Comparison of ENCODE assay signal across 1 cellular context in the genomic region with DNA sequence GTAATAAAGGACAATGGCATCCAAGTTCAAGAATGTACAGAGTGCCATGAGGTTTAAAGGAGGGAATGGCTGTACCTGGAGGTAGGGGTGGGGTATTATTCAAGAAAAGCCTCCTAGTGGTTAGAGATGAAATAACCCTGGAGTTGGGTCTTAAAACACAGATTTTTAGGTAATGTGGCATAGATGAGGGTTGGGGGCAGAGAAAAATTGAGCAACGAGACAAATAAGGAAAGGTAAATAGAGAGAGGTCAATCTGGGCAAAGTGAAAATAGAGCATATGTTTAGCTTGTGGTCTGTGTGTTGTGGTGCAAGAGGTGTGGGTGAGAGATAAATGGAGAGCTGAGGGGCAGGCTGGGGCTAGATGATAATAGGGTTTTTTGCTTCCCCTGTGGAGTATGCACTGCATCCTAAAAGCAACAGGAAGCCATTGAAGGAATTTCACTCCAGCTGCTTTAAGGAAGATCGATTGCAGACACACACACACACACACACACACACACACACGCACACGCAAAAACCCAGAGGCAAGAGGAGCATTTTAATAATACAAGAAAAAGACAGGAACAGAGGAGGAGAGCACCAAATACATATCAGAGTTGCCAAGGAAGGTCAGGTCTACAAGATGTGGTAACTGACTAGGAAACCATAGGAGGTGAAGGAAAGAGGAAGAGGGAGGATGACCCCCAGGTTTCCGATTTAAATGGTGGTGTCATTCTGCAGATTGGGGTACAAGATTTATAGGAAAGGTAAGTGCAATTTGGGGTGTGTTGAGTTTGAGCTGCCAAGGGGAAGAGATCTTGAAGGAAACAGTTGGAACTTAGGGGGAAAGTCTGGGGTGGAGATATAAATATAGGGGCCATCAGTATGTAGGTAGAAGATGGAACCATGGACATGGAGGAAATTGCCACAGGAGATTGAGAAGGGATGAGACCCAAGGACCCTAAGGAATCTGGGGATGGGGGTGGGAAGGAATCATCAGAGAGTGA.
A peak's percentile ranks its signal among the peaks of the same experiment; 100 is the strongest.
TF ChIP-seq lines count a peak whose summit lies in the region.

No MANE protein-coding gene starts in this region.

TF ChIP-seq in HepG2, 621 proteins besides CTCF, POLR2A, EP300 and RAD21 (continued from another document and continues in another):
- TF ChIP-seq ZNF639 (CRISPR knock-in tag; conservative IDR thresholded peaks at IDR 0.05) (0 out of 2 replicates have a peak, but pooled peaks have one; percentile 24), ZNF138 (CRISPR knock-in tag; IDR thresholded peaks at IDR 0.05; ENCODE audit: low read depth) (no peak), ZNF850 (CRISPR knock-in tag; conservative IDR thresholded peaks at IDR 0.05) (no peak), ZSCAN29 (CRISPR knock-in tag; conservative IDR thresholded peaks at IDR 0.05) (peak; percentile 97), GATAD1 (CRISPR knock-in tag; IDR thresholded peaks at IDR 0.05) (peak; percentile 79), KMT2B (CRISPR knock-in tag; IDR thresholded peaks at IDR 0.05) (peak; percentile 73), RELA (CRISPR knock-in tag; IDR thresholded peaks at IDR 0.05) (0 out of 2 replicates have a peak, but pooled peaks have one; percentile 40), ZFP82 (CRISPR knock-in tag; IDR thresholded peaks at IDR 0.05; ENCODE audit: borderline replicate concordance) (0 out of 2 replicates have a peak, but pooled peaks have one; percentile 48), TARDBP (CRISPR knock-in tag; IDR thresholded peaks at IDR 0.05) (peak; percentile 96), NR3C1 (CRISPR knock-in tag; IDR thresholded peaks at IDR 0.05) (no peak), PHF5A (CRISPR knock-in tag; IDR thresholded peaks at IDR 0.05; ENCODE audit: low read depth, unreplicated experiment) (peak; percentile 91), ZNF788 (CRISPR knock-in tag; IDR thresholded peaks at IDR 0.05; ENCODE audit: borderline replicate concordance) (peak; percentile 76; the same call in 1 of the 2 replicates), SKI (IDR thresholded peaks at IDR 0.05; ENCODE audit: partially characterized antibody) (peak; percentile 93), AGO1 (IDR thresholded peaks at IDR 0.05; ENCODE audit: low read depth, low read length, poor library complexity, severe bottlenecking) (no peak), ZNF570 (CRISPR knock-in tag; IDR thresholded peaks at IDR 0.05; ENCODE audit: borderline replicate concordance) (0 out of 2 replicates have a peak, but pooled peaks have one; percentile 63), SMAD9 (CRISPR knock-in tag; IDR thresholded peaks at IDR 0.05) (no peak), RBM22 (optimal IDR thresholded peaks at IDR 0.05; ENCODE audit: low read length) (no peak), AKAP8 (CRISPR knock-in tag; IDR thresholded peaks at IDR 0.05) (peak; percentile 71; the same call in 1 of the 2 replicates), HOXA9 (CRISPR knock-in tag; IDR thresholded peaks at IDR 0.05; ENCODE audit: borderline replicate concordance) (0 out of 2 replicates have a peak, but pooled peaks have one; percentile 30), ZNF441 (CRISPR knock-in tag; IDR thresholded peaks at IDR 0.05; ENCODE audit: borderline replicate concordance) (peak; percentile 60; the same call in 1 of the 2 replicates), SNAPC4 (CRISPR knock-in tag; IDR thresholded peaks at IDR 0.05) (peak; percentile 96), TCF7 (IDR thresholded peaks at IDR 0.05; ENCODE audit: low read depth) (peak; percentile 96), NKX3-1 (CRISPR knock-in tag; IDR thresholded peaks at IDR 0.05) (peak; percentile 84; the same call in 1 of the 2 replicates), ZBTB8A (CRISPR knock-in tag; IDR thresholded peaks at IDR 0.05; ENCODE audit: borderline replicate concordance, low read depth) (peak; percentile 28; the same call in 1 of the 2 replicates), ZNF318 (CRISPR knock-in tag; IDR thresholded peaks at IDR 0.05) (peak; percentile 75; the same call in 1 of the 2 replicates), STAG1 (CRISPR knock-in tag; IDR thresholded peaks at IDR 0.05) (peak; percentile 58)
- TF ChIP-seq, protein P1, sequence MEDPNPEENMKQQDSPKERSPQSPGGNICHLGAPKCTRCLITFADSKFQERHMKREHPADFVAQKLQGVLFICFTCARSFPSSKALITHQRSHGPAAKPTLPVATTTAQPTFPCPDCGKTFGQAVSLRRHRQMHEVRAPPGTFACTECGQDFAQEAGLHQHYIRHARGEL (CRISPR knock-in tag; IDR thresholded peaks at IDR 0.05): no peak
- TF ChIP-seq, protein P2, sequence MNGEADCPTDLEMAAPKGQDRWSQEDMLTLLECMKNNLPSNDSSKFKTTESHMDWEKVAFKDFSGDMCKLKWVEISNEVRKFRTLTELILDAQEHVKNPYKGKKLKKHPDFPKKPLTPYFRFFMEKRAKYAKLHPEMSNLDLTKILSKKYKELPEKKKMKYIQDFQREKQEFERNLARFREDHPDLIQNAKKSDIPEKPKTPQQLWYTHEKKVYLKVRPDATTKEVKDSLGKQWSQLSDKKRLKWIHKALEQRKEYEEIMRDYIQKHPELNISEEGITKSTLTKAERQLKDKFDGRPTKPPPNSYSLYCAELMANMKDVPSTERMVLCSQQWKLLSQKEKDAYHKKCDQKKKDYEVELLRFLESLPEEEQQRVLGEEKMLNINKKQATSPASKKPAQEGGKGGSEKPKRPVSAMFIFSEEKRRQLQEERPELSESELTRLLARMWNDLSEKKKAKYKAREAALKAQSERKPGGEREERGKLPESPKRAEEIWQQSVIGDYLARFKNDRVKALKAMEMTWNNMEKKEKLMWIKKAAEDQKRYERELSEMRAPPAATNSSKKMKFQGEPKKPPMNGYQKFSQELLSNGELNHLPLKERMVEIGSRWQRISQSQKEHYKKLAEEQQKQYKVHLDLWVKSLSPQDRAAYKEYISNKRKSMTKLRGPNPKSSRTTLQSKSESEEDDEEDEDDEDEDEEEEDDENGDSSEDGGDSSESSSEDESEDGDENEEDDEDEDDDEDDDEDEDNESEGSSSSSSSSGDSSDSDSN (CRISPR knock-in tag; IDR thresholded peaks at IDR 0.05): peak; percentile 75
- TF ChIP-seq, protein P3, sequence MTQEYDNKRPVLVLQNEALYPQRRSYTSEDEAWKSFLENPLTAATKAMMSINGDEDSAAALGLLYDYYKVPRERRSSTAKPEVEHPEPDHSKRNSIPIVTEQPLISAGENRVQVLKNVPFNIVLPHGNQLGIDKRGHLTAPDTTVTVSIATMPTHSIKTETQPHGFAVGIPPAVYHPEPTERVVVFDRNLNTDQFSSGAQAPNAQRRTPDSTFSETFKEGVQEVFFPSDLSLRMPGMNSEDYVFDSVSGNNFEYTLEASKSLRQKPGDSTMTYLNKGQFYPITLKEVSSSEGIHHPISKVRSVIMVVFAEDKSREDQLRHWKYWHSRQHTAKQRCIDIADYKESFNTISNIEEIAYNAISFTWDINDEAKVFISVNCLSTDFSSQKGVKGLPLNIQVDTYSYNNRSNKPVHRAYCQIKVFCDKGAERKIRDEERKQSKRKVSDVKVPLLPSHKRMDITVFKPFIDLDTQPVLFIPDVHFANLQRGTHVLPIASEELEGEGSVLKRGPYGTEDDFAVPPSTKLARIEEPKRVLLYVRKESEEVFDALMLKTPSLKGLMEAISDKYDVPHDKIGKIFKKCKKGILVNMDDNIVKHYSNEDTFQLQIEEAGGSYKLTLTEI (CRISPR knock-in tag; conservative IDR thresholded peaks at IDR 0.05): no peak
- TF ChIP-seq, protein P4, sequence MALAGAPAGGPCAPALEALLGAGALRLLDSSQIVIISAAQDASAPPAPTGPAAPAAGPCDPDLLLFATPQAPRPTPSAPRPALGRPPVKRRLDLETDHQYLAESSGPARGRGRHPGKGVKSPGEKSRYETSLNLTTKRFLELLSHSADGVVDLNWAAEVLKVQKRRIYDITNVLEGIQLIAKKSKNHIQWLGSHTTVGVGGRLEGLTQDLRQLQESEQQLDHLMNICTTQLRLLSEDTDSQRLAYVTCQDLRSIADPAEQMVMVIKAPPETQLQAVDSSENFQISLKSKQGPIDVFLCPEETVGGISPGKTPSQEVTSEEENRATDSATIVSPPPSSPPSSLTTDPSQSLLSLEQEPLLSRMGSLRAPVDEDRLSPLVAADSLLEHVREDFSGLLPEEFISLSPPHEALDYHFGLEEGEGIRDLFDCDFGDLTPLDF (CRISPR knock-in tag; IDR thresholded peaks at IDR 0.05): peak; percentile 54; the same call in 1 of the 2 replicates
